ENCODE assay signal across 2 cellular contexts in the genomic region with DNA sequence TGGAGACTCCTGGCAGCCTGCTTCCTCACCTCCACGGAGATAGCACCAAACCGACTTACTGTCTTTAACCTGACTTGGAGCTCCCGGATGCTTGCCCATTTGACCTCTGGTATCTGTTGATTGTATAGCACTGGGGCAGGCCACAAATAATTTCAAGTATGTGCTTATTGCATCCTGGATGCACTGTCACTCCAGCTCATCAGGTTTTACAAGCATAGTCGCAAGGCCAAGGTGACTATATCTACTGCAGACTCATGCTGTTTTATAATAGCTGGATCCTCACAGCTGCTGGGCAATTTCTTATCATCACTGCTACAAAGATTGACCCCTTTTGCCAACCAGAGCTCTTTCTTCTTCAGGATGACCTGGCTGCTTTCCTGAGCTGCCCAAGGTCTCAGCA.
TF ChIP-seq lines count a peak whose summit lies in the region.

No MANE protein-coding gene starts in this region.

TF ChIP-seq in H1, 55 proteins besides CTCF, POLR2A, EP300 and RAD21 (continued from another document):
- TF ChIP-seq, protein P1, sequence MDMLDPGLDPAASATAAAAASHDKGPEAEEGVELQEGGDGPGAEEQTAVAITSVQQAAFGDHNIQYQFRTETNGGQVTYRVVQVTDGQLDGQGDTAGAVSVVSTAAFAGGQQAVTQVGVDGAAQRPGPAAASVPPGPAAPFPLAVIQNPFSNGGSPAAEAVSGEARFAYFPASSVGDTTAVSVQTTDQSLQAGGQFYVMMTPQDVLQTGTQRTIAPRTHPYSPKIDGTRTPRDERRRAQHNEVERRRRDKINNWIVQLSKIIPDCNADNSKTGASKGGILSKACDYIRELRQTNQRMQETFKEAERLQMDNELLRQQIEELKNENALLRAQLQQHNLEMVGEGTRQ (IDR thresholded peaks at IDR 0.05; ENCODE audit: low read length): no peak
- TF ChIP-seq GABPA (IDR thresholded peaks at IDR 0.05; ENCODE audit: borderline replicate concordance, insufficient read depth, low read length): no peak
- TF ChIP-seq YY1 (IDR thresholded peaks at IDR 0.05; ENCODE audit: low read depth, low read length): no peak
- no peak for TF ChIP-seq MAFK (IDR thresholded peaks at IDR 0.05; ENCODE audit: low read depth, low read length)
- TF ChIP-seq SP2 (IDR thresholded peaks at IDR 0.05; ENCODE audit: low read length): no peak
- TF ChIP-seq TEAD4 (IDR thresholded peaks at IDR 0.05; ENCODE audit: low read depth, low read length): no peak
- no peak for TF ChIP-seq CREB1 (IDR thresholded peaks at IDR 0.05)
- TF ChIP-seq NANOG (IDR thresholded peaks at IDR 0.05; ENCODE audit: insufficient read depth, low read depth, low read length, poor library complexity, severe bottlenecking): no peak
- no peak for TF ChIP-seq TCF12 (IDR thresholded peaks at IDR 0.05; ENCODE audit: low read depth, low read length)
- TF ChIP-seq, protein P2, sequence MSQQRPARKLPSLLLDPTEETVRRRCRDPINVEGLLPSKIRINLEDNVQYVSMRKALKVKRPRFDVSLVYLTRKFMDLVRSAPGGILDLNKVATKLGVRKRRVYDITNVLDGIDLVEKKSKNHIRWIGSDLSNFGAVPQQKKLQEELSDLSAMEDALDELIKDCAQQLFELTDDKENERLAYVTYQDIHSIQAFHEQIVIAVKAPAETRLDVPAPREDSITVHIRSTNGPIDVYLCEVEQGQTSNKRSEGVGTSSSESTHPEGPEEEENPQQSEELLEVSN (IDR thresholded peaks at IDR 0.05): no peak

TF ChIP-seq in WTC11, 78 proteins besides CTCF, POLR2A, EP300 and RAD21:
- TF ChIP-seq, protein P3, sequence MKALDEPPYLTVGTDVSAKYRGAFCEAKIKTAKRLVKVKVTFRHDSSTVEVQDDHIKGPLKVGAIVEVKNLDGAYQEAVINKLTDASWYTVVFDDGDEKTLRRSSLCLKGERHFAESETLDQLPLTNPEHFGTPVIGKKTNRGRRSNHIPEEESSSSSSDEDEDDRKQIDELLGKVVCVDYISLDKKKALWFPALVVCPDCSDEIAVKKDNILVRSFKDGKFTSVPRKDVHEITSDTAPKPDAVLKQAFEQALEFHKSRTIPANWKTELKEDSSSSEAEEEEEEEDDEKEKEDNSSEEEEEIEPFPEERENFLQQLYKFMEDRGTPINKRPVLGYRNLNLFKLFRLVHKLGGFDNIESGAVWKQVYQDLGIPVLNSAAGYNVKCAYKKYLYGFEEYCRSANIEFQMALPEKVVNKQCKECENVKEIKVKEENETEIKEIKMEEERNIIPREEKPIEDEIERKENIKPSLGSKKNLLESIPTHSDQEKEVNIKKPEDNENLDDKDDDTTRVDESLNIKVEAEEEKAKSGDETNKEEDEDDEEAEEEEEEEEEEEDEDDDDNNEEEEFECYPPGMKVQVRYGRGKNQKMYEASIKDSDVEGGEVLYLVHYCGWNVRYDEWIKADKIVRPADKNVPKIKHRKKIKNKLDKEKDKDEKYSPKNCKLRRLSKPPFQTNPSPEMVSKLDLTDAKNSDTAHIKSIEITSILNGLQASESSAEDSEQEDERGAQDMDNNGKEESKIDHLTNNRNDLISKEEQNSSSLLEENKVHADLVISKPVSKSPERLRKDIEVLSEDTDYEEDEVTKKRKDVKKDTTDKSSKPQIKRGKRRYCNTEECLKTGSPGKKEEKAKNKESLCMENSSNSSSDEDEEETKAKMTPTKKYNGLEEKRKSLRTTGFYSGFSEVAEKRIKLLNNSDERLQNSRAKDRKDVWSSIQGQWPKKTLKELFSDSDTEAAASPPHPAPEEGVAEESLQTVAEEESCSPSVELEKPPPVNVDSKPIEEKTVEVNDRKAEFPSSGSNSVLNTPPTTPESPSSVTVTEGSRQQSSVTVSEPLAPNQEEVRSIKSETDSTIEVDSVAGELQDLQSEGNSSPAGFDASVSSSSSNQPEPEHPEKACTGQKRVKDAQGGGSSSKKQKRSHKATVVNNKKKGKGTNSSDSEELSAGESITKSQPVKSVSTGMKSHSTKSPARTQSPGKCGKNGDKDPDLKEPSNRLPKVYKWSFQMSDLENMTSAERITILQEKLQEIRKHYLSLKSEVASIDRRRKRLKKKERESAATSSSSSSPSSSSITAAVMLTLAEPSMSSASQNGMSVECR (CRISPR knock-in tag; IDR thresholded peaks at IDR 0.05; ENCODE audit: borderline replicate concordance): no peak
- TF ChIP-seq RORB (CRISPR knock-in tag; IDR thresholded peaks at IDR 0.05) (no peak), ZNF232 (CRISPR knock-in tag; IDR thresholded peaks at IDR 0.05) (no peak), TEAD1 (CRISPR knock-in tag; IDR thresholded peaks at IDR 0.05) (no peak), TEAD4 (CRISPR knock-in tag; IDR thresholded peaks at IDR 0.05) (no peak), FOXP1 (CRISPR knock-in tag; IDR thresholded peaks at IDR 0.05; ENCODE audit: borderline replicate concordance) (no peak), ATF1 (CRISPR knock-in tag; IDR thresholded peaks at IDR 0.05) (no peak), ZNF138 (CRISPR knock-in tag; conservative IDR thresholded peaks at IDR 0.05) (no peak), ZNF396 (CRISPR knock-in tag; IDR thresholded peaks at IDR 0.05; ENCODE audit: borderline replicate concordance) (no peak), PRRX2 (CRISPR knock-in tag; IDR thresholded peaks at IDR 0.05) (no peak), FOXJ3 (CRISPR knock-in tag; IDR thresholded peaks at IDR 0.05; ENCODE audit: borderline replicate concordance) (no peak), OVOL2 (CRISPR knock-in tag; IDR thresholded peaks at IDR 0.05; ENCODE audit: borderline replicate concordance) (no peak)
- TF ChIP-seq, protein P4, sequence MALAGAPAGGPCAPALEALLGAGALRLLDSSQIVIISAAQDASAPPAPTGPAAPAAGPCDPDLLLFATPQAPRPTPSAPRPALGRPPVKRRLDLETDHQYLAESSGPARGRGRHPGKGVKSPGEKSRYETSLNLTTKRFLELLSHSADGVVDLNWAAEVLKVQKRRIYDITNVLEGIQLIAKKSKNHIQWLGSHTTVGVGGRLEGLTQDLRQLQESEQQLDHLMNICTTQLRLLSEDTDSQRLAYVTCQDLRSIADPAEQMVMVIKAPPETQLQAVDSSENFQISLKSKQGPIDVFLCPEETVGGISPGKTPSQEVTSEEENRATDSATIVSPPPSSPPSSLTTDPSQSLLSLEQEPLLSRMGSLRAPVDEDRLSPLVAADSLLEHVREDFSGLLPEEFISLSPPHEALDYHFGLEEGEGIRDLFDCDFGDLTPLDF (CRISPR knock-in tag; IDR thresholded peaks at IDR 0.05): no peak
- TF ChIP-seq, protein P5, sequence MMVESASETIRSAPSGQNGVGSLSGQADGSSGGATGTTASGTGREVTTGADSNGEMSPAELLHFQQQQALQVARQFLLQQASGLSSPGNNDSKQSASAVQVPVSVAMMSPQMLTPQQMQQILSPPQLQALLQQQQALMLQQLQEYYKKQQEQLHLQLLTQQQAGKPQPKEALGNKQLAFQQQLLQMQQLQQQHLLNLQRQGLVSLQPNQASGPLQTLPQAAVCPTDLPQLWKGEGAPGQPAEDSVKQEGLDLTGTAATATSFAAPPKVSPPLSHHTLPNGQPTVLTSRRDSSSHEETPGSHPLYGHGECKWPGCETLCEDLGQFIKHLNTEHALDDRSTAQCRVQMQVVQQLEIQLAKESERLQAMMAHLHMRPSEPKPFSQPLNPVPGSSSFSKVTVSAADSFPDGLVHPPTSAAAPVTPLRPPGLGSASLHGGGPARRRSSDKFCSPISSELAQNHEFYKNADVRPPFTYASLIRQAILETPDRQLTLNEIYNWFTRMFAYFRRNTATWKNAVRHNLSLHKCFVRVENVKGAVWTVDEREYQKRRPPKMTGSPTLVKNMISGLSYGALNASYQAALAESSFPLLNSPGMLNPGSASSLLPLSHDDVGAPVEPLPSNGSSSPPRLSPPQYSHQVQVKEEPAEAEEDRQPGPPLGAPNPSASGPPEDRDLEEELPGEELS (CRISPR knock-in tag; IDR thresholded peaks at IDR 0.05): no peak
- TF ChIP-seq, protein P6, sequence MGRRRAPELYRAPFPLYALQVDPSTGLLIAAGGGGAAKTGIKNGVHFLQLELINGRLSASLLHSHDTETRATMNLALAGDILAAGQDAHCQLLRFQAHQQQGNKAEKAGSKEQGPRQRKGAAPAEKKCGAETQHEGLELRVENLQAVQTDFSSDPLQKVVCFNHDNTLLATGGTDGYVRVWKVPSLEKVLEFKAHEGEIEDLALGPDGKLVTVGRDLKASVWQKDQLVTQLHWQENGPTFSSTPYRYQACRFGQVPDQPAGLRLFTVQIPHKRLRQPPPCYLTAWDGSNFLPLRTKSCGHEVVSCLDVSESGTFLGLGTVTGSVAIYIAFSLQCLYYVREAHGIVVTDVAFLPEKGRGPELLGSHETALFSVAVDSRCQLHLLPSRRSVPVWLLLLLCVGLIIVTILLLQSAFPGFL (CRISPR knock-in tag; IDR thresholded peaks at IDR 0.05; ENCODE audit: borderline replicate concordance): no peak
- TF ChIP-seq, protein P7, sequence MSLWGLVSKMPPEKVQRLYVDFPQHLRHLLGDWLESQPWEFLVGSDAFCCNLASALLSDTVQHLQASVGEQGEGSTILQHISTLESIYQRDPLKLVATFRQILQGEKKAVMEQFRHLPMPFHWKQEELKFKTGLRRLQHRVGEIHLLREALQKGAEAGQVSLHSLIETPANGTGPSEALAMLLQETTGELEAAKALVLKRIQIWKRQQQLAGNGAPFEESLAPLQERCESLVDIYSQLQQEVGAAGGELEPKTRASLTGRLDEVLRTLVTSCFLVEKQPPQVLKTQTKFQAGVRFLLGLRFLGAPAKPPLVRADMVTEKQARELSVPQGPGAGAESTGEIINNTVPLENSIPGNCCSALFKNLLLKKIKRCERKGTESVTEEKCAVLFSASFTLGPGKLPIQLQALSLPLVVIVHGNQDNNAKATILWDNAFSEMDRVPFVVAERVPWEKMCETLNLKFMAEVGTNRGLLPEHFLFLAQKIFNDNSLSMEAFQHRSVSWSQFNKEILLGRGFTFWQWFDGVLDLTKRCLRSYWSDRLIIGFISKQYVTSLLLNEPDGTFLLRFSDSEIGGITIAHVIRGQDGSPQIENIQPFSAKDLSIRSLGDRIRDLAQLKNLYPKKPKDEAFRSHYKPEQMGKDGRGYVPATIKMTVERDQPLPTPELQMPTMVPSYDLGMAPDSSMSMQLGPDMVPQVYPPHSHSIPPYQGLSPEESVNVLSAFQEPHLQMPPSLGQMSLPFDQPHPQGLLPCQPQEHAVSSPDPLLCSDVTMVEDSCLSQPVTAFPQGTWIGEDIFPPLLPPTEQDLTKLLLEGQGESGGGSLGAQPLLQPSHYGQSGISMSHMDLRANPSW (CRISPR knock-in tag; conservative IDR thresholded peaks at IDR 0.05; ENCODE audit: low read depth): no peak
